ENCODE assay signal across 1 cellular context in the genomic region with DNA sequence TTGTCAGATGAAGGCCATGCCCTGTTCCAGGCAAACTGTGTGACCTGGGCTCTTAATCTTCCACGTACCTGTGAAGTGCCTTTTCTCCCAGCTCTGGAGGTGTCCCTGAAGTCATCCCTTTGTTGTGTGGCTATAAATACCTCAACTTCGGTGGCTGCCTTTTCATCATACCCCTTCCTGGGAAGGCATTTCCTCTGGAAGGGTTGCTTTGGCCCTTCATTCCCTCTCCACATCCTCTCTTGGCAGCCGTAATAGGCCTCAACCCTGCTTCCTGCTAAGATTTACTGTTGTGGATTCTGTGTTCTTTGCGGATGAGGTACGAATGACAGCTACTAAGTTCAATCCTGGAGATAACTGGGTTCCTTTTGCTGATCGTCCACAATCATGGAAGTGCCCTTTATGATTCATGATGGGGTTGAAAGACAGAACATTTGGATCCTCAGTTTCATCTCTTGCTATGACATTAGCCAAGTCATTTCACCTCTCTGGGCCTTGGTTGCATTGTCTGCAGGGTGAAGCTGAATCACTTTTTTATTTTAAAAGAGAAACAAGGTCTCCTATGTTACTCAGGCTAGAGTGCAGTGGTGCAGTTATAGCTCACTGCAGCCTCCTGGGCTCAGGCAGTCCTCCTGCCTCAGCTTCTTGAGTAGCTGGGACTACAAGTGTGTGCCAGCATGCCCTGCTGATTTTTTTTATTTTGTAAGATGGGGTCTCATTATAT.
TF ChIP-seq lines count a peak whose summit lies in the region.

No MANE protein-coding gene starts in this region.

TF ChIP-seq in H1, 55 proteins besides CTCF, POLR2A, EP300 and RAD21:
- TF ChIP-seq SIRT6 (IDR thresholded peaks at IDR 0.05; ENCODE audit: low read length): no peak
- no peak for TF ChIP-seq PHF8 (conservative IDR thresholded peaks at IDR 0.05; ENCODE audit: low read depth, low read length)
- TF ChIP-seq CEBPB (IDR thresholded peaks at IDR 0.05; ENCODE audit: low read depth, low read length): no peak
- TF ChIP-seq TEAD4 (IDR thresholded peaks at IDR 0.05; ENCODE audit: low read depth, low read length): no peak
TF ChIP-seq in H1: peak in this region for 0.
